In the genomic region with DNA sequence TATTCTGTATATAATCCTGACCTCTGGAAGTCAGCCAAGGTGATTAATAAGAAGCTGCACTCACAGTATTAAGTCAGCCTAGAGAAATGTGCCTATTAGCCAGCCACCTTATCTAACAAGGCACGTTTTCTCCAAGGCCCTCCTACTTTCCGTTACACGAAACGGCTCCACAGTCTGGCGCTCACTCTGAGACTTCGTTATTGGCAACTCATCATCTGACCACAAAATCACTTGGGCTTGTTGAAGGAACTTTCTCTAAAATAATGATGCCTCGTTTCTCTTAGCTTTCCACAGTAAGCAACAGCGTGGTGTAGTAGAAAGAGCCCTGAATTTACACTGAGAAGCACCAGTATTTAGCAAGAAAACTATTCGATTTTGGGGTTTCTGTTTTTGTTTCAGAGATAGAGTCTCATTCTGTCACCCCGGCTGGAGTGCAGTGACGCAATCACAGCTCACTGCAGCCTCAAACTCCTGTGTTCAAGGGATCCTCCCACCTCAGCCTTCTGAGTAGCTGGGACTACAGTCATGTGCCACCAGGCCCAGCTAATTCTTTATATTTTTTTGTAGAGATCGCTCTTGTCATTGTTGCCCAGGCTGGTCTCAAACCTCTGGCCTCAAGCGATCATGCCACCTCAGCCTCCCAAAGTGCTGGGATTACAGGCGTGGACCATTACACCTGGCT, we compare ENCODE assay signal across 8 cellular contexts. TPM values are rescaled to one million over a fixed set of nuclear protein-coding genes. Genes with fewer than 3 reads are reported as not detected.
DNase-seq lines count a peak whose midpoint lies in the region; ATAC-seq and TF ChIP-seq lines count a peak whose summit lies in the region.

No MANE protein-coding gene starts in this region.

- no TSS peak for BruUV-seq in Calu3 (replicated peaks; lab: Mats Ljungman, UMichigan)

- peaks cover 21 to 59% (median 56%) of the 10 kb centered on the region in 4 donors for H3K4me1 Mint-ChIP-seq in naive thymus-derived CD8-positive, alpha-beta T cell
- H3K4me1 Mint-ChIP-seq in Calu3 (ENCODE audit: low read depth, unreplicated experiment) = peaks cover 7% of the 10 kb centered on the region

- CTCF ChIA-PET in Calu3 (lab: Charles Lee) = interaction anchor here (0.5 to 0.6 kb wide), 2 partner anchors 154 to 430 kb away, joined by 3 to 8 read pairs; no protein-coding TSS in a partner anchor

- peak overlapping the region in 9 of 10 donors; percentile 9 to 72 (median 49) for H3K4me3 Mint-ChIP-seq in naive thymus-derived CD8-positive, alpha-beta T cell
- no peak overlapping the region for H3K4me3 Mint-ChIP-seq in Calu3 (ENCODE audit: low read depth, unreplicated experiment)

- peaks cover 0 to 2% (median 0%) of the 10 kb centered on the region in 5 donors for H3K27me3 Mint-ChIP-seq in naive thymus-derived CD8-positive, alpha-beta T cell
- peaks cover 49% of the 10 kb centered on the region for H3K27me3 Mint-ChIP-seq in Calu3 (ENCODE audit: unreplicated experiment)

- peak; percentile 88 to 96 for DNase-seq in NCI-H524 (lab: John Stamatoyannopoulos, UW)
- peak; percentile 45 for DNase-seq in activated naive CD4-positive, alpha-beta T cell treated with anti-CD3 and anti-CD28 coated beads, Interleukin-2, amount 50 U/mL, for 16 hours
- DNase-seq in naive thymus-derived CD8-positive, alpha-beta T cell = peak in 5 of 10 donors; percentile 17 to 34 (median 22)
- no peak for DNase-seq in HT-29 (ENCODE audit: low spot score)
- no peak for DNase-seq in Calu3

- no peaks in the 10 kb centered on the region for H3K36me3 Mint-ChIP-seq in naive thymus-derived CD8-positive, alpha-beta T cell
- no peaks in the 10 kb centered on the region for H3K36me3 Mint-ChIP-seq in Calu3 (ENCODE audit: insufficient read depth, unreplicated experiment)

- POLR2A ChIA-PET in naive thymus-derived CD8-positive, alpha-beta T cell (lab: Charles Lee) = interaction anchor here (0.8 to 1.5 kb wide), 4 partner anchors 13 to 304 kb away, joined by 3 to 12 read pairs (median 4); no protein-coding TSS in a partner anchor

- TF ChIP-seq CTCF in Calu3 (IDR thresholded peaks at IDR 0.05; ENCODE audit: unreplicated experiment) = no peak

- intact Hi-C loops in Calu3 (cut with micrococcal nuclease; ENCODE audit: unreplicated experiment) = no loop called here

- H3K9me3 Mint-ChIP-seq in naive thymus-derived CD8-positive, alpha-beta T cell = no peaks in the 10 kb centered on the region
- no peaks in the 10 kb centered on the region for H3K9me3 Mint-ChIP-seq in Calu3 (ENCODE audit: low read depth, unreplicated experiment)

- peak overlapping the region in 8 of 10 donors; percentile 47 to 87 (median 54) for H3K27ac Mint-ChIP-seq in naive thymus-derived CD8-positive, alpha-beta T cell
- no peak overlapping the region for H3K27ac Mint-ChIP-seq in Calu3 (ENCODE audit: unreplicated experiment)

- ATAC-seq in GM18511 (IDR thresholded peaks at IDR 0.05; ENCODE audit: unreplicated experiment) (peak; percentile 56), HG03469 (IDR thresholded peaks at IDR 0.05; ENCODE audit: unreplicated experiment) (no peak), GM19463 (IDR thresholded peaks at IDR 0.05; ENCODE audit: unreplicated experiment) (no peak)
- peak; percentile 69 to 70 for ATAC-seq in naive thymus-derived CD8-positive, alpha-beta T cell

RNA-seq across cellular contexts. Expression of a gene that starts 53.6 kb away (rescaled TPM):
- 1 to 10 TPM; 4.1 to 4.3 TPM for total RNA-seq in naive thymus-derived CD8-positive, alpha-beta T cell
- polyA plus RNA-seq in naive thymus-derived CD8-positive, alpha-beta T cell = 1 to 10 TPM in 2 of 3 donors, under 1 TPM in 1; 0.71 to 2.3 (median 1.1) TPM
- total RNA-seq in HT-29 (2014; rRNA removed; shearing (Covaris generic)) = 5.9 and 6.2 TPM in 2 replicates
- total RNA-seq in Calu3 (2022) = not detected in 2 replicates

RNA-seq across cellular contexts. Expression of a gene that starts 55.1 kb away (rescaled TPM):
- not detected for total RNA-seq in naive thymus-derived CD8-positive, alpha-beta T cell
- under 1 TPM in 1 of 3 donors, not detected in 2; 0.15 TPM for polyA plus RNA-seq in naive thymus-derived CD8-positive, alpha-beta T cell
- total RNA-seq in HT-29 (2014; rRNA removed; shearing (Covaris generic)) = not detected in 2 replicates
- not detected in 2 replicates for total RNA-seq in Calu3 (2022)

Comparison
In these comparisons a context has a peak if more than half of its experiments do, and no peak if none do; other contexts are left out.
1. ATAC-seq: peak in GM18511 (single experiment) and naive thymus-derived CD8-positive, alpha-beta T cell (2 of 2); none in HG03469 (single experiment) and GM19463 (single experiment).
2. DNase-seq: peak in NCI-H524 (2 of 2) and activated naive CD4-positive, alpha-beta T cell treated with anti-CD3 and anti-CD28 coated beads, Interleukin-2, amount 50 U/mL, for 16 hours (single experiment); none in HT-29 (single experiment) and Calu3 (single experiment).